31 cellular contexts compared by ENCODE assay signal in the genomic region with DNA sequence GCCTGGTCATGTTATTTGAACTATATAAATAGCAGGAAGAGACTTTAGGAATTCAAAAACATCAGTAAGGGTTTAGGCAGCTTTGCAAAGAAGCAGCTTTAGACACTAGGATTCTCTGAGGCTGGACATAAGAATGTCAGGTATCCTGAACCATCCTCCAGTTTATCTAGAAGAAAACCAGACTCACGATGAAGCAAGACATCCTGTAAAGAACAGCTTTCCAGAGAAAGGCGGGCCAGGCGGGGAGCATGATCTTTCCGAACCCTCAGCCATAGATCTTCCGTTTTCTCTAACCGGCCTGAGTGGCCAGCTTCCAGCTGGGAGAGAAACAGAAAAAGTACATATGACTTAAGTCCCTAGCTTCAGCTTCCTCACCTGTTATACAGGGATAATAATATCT.
"Had no signal": no experiment of that assay in that cellular context is flagged by ENCODE, and none has a peak within 500 bp of the region (broad histone marks: within the 10 kb centered on the region; RNA-seq: fewer than 3 reads in every experiment).

No MANE protein-coding gene starts in this region.

- DNase-seq: activated CD4-positive, alpha-beta memory T cell treated with anti-CD3 and anti-CD28 coated beads for 36 hours; activated CD4-positive, alpha-beta T cell treated with anti-CD3 and anti-CD28 coated beads for 36 hours; activated CD4-positive, alpha-beta T cell treated with anti-CD3 and anti-CD28 coated beads, Interleukin-2, amount 10 ng/mL, durations not matched to agents 24 days and 14 days; activated CD4-positive, CD25-positive, alpha-beta regulatory T cell; activated CD4-positive, CD25-positive, alpha-beta regulatory T cell treated with anti-CD3 and anti-CD28 coated beads, Interleukin-2, amount 50 U/mL, for 72 hours; activated CD8-positive, alpha-beta memory T cell treated with anti-CD3 and anti-CD28 coated beads for 24 hours; activated CD8-positive, alpha-beta memory T cell treated with anti-CD3 and anti-CD28 coated beads, Interleukin-2, amount 50 U/mL, for 48 hours; activated effector memory CD4-positive, alpha-beta T cell treated with Interleukin-2 at 50 U/mL for 16 hours; activated gamma-delta T cell treated with Interleukin-2 at 50 U/mL for 16 hours; activated naive CD4-positive, alpha-beta T cell treated with anti-CD3 and anti-CD28 coated beads, Interleukin-2, amount 50 U/mL, for 16 hours; activated naive CD4-positive, alpha-beta T cell treated with Interleukin-2 at 50 U/mL for 16 hours; activated T-cell treated with anti-CD3 and anti-CD28 coated beads for 4 hours; activated T-cell treated with anti-CD3 and anti-CD28 coated beads, Interleukin-2, amount 50 U/mL, for 24 hours; activated T-cell treated with anti-CD3 and anti-CD28 coated beads, Interleukin-2, amount 50 U/mL, for 72 hours; amniotic stem cell; anterior cingulate cortex; brain microvascular endothelial cell; cortex of kidney; dermis blood vessel endothelial cell; effector CD4-positive, alpha-beta T cell; effector memory CD8-positive, alpha-beta T cell; erythroblast; foreskin keratinocyte; gastrocnemius medialis; glutamatergic neuron; heart left ventricle; SW 1271; T-cell; T-helper 2 cell had no signal

- H3K9me3 ChIP-seq: esophagus muscularis mucosa, gastrocnemius medialis had no signal

- H3K27ac ChIP-seq: brain microvascular endothelial cell, esophagus muscularis mucosa, foreskin keratinocyte, gastrocnemius medialis, heart left ventricle had no signal

- H3K4me3 Mint-ChIP-seq: activated CD4-positive, alpha-beta memory T cell treated with anti-CD3 and anti-CD28 coated beads for 36 hours; activated CD4-positive, alpha-beta T cell treated with anti-CD3 and anti-CD28 coated beads for 36 hours; activated CD4-positive, alpha-beta T cell treated with anti-CD3 and anti-CD28 coated beads, Interleukin-2, amount 10 ng/mL, durations not matched to agents 24 days and 14 days; activated naive CD8-positive, alpha-beta T cell; activated T-cell treated with anti-CD3 and anti-CD28 coated beads, Interleukin-2, amount 50 U/mL, for 24 hours; activated T-cell treated with anti-CD3 and anti-CD28 coated beads, Interleukin-2, amount 50 U/mL, for 72 hours; effector memory CD8-positive, alpha-beta T cell had no signal

- H3K4me1 Mint-ChIP-seq: activated CD4-positive, alpha-beta T cell treated with anti-CD3 and anti-CD28 coated beads for 36 hours; T-cell had no signal

- ATAC-seq: activated CD4-positive, alpha-beta T cell treated with anti-CD3 and anti-CD28 coated beads for 36 hours; activated T-cell treated with anti-CD3 and anti-CD28 coated beads, Interleukin-2, amount 50 U/mL, for 72 hours; effector memory CD8-positive, alpha-beta T cell; foreskin keratinocyte; gastrocnemius medialis; heart left ventricle; T-cell had no signal

- H3K9me3 Mint-ChIP-seq: effector memory CD8-positive, alpha-beta T cell had no signal

- H3K27me3 Mint-ChIP-seq: activated CD4-positive, alpha-beta memory T cell treated with anti-CD3 and anti-CD28 coated beads for 36 hours; activated CD4-positive, alpha-beta T cell treated with anti-CD3 and anti-CD28 coated beads for 36 hours; activated CD4-positive, alpha-beta T cell treated with anti-CD3 and anti-CD28 coated beads, Interleukin-2, amount 10 ng/mL, durations not matched to agents 24 days and 14 days; activated naive CD8-positive, alpha-beta T cell; activated T-cell treated with anti-CD3 and anti-CD28 coated beads, Interleukin-2, amount 50 U/mL, for 24 hours; effector memory CD8-positive, alpha-beta T cell; T-cell had no signal

- H3K27me3 ChIP-seq: brain microvascular endothelial cell, esophagus muscularis mucosa, foreskin keratinocyte, gastrocnemius medialis, heart left ventricle had no signal

- H3K27ac Mint-ChIP-seq: activated CD4-positive, alpha-beta memory T cell treated with anti-CD3 and anti-CD28 coated beads for 36 hours; activated CD4-positive, alpha-beta T cell treated with anti-CD3 and anti-CD28 coated beads for 36 hours; activated CD4-positive, alpha-beta T cell treated with anti-CD3 and anti-CD28 coated beads, Interleukin-2, amount 10 ng/mL, durations not matched to agents 24 days and 14 days; activated naive CD8-positive, alpha-beta T cell; activated T-cell treated with anti-CD3 and anti-CD28 coated beads, Interleukin-2, amount 50 U/mL, for 24 hours; activated T-cell treated with anti-CD3 and anti-CD28 coated beads, Interleukin-2, amount 50 U/mL, for 72 hours; T-cell had no signal

- H3K4me1 ChIP-seq: esophagus muscularis mucosa, foreskin keratinocyte had no signal

- H3K4me3 ChIP-seq: esophagus muscularis mucosa, gastrocnemius medialis, heart left ventricle had no signal
